Comparison of ENCODE assay signal across 10 cellular contexts in genomic region chr15:95620934-95621579, GRCh38.
DNase-seq lines count a peak whose midpoint lies in the region; ATAC-seq and TF ChIP-seq lines count a peak whose summit lies in the region.
"Had no signal": no experiment of that assay in that cellular context is flagged by ENCODE, and none has a peak within 500 bp of the region (broad histone marks: within the 10 kb centered on the region; RNA-seq: fewer than 3 reads in every experiment).

No MANE protein-coding gene starts in this region.

- H3K4me3 ChIP-seq in RWPE2 (ENCODE audit: severe bottlenecking) (no peak overlapping the region), vagina (no peak overlapping the region)

- intact Hi-C loops in vagina (cut with DNase I): no loop called here

- ATAC-seq in GM19395 (IDR thresholded peaks at IDR 0.05; ENCODE audit: unreplicated experiment): peak; percentile 67
- 0 out of 3 replicates have a peak, but pooled peaks have one; percentile 19 for ATAC-seq in RWPE2 (ENCODE audit: low read depth)
- ATAC-seq in left lobe of liver: peak; percentile 90
- no peak for ATAC-seq in T-cell (replicated peaks in 1 of 4)

- H3K27me3 ChIP-seq in RWPE2 (ENCODE audit: insufficient read depth, poor library complexity, severe bottlenecking): no peaks in the 10 kb centered on the region
- no peaks in the 10 kb centered on the region for H3K27me3 ChIP-seq in vagina

- TF ChIP-seq POLR2A in vagina (IDR thresholded peaks at IDR 0.05): no peak

- H3K9me3 ChIP-seq in RWPE2 (ENCODE audit: severe bottlenecking): no peaks in the 10 kb centered on the region
- no peaks in the 10 kb centered on the region for H3K9me3 ChIP-seq in vagina

- CTCF ChIA-PET in T-cell (lab: Charles Lee): interaction anchor here in 1 of 2 donors (0.6 to 0.7 kb wide), 3 partner anchors 105 to 1398 kb away, joined by 3 to 7 read pairs (median 5); no protein-coding TSS in a partner anchor

- no peaks in the 10 kb centered on the region for H3K36me3 ChIP-seq in RWPE2 (ENCODE audit: low read depth)
- H3K36me3 ChIP-seq in vagina: no peaks in the 10 kb centered on the region

- peak overlapping the region in 1 of 3 donors; percentile 23 for H3K4me3 Mint-ChIP-seq in T-cell
- H3K4me3 Mint-ChIP-seq: natural killer cell had no signal

- H3K36me3 Mint-ChIP-seq in T-cell: peaks cover 3% of the 10 kb centered on the region

- DNase-seq in EH (ENCODE audit: low read depth): peak; percentile 52
- no peak for DNase-seq in RWPE2 (ENCODE audit: low spot score)
- no peak for DNase-seq in left lobe of liver (ENCODE audit: low spot score)
- no peak for DNase-seq in C1 segment of cervical spinal cord (lab: John Stamatoyannopoulos, UW)
- no peak for DNase-seq in T-cell
- no peak for DNase-seq in globus pallidus (ENCODE audit: low spot score)
- no peak for DNase-seq in vagina (ENCODE audit: extremely low spot score in 2 of 2)
- DNase-seq: natural killer cell, NCI-H69 had no signal

- H3K27ac Mint-ChIP-seq in T-cell: peak overlapping the region in 1 of 2 donors; percentile 3

- H3K4me1 ChIP-seq in RWPE2 (ENCODE audit: insufficient read depth, poor library complexity, severe bottlenecking): no peaks in the 10 kb centered on the region
- H3K4me1 ChIP-seq in vagina: no peaks in the 10 kb centered on the region

- H3K4me1 Mint-ChIP-seq in T-cell: peaks cover 10 to 12% (median 12%) of the 10 kb centered on the region in 3 donors

- H3K9me3 Mint-ChIP-seq in T-cell: peaks cover 10 to 16% (median 15%) of the 10 kb centered on the region in 3 donors

- no peak overlapping the region for H3K27ac ChIP-seq in RWPE2 (ENCODE audit: poor library complexity, severe bottlenecking)
- H3K27ac ChIP-seq in vagina: no peak overlapping the region

- no peak for TF ChIP-seq CTCF in RWPE2 (IDR thresholded peaks at IDR 0.05; ENCODE audit: poor library complexity, severe bottlenecking)
- TF ChIP-seq CTCF in vagina (IDR thresholded peaks at IDR 0.05): no peak

- POLR2A ChIA-PET in T-cell (lab: Charles Lee): no interaction called here

- no peaks in the 10 kb centered on the region for H3K27me3 Mint-ChIP-seq in T-cell

Comparison
In these comparisons a context has a peak if more than half of its experiments do, and no peak if none do; other contexts are left out.
1. ATAC-seq: peak in GM19395 (single experiment), RWPE2 (single experiment) and left lobe of liver (single experiment); none in T-cell (0 of 4).